ENCODE assay signal across 26 cellular contexts in genomic region chr14:76694106-76694505, GRCh38.
"Had no signal": no experiment of that assay in that cellular context is flagged by ENCODE, and none has a peak within 500 bp of the region (broad histone marks: within the 10 kb centered on the region; RNA-seq: fewer than 3 reads in every experiment).

No MANE protein-coding gene starts in this region.

- H3K4me3 ChIP-seq: colonic mucosa, esophagus squamous epithelium, heart right ventricle, lower lobe of right lung, right lobe of liver, thoracic aorta, tibial nerve, upper lobe of right lung, uterus had no signal

- H3K27ac ChIP-seq: colonic mucosa, esophagus squamous epithelium, heart right ventricle, lower lobe of right lung, parathyroid adenoma, right lobe of liver, thoracic aorta, tibial nerve, upper lobe of right lung, uterus had no signal

- H3K4me1 Mint-ChIP-seq: naive thymus-derived CD8-positive, alpha-beta T cell; stimulated activated naive B cell treated with anti-CD40 and anti-IgM and Interleukin-4, amounts not matched to agents 10 μg/mL and 1 μg/mL and 100 μg/mL, for 72 hours had no signal

- H3K27me3 Mint-ChIP-seq: progenitor cell of endocrine pancreas had no signal

- H3K9me3 ChIP-seq: colonic mucosa, esophagus squamous epithelium, lower lobe of right lung, right lobe of liver, thoracic aorta, upper lobe of right lung, uterus had no signal

- H3K4me3 Mint-ChIP-seq: dendritic cell treated with granulocyte-macrophage colony-stimulating factor and Interleukin-4, amounts not matched to agents 40 ng/mL and 50 ng/mL, for 4 days; naive thymus-derived CD8-positive, alpha-beta T cell; stimulated activated naive B cell treated with anti-CD40 and anti-IgM and Interleukin-4, amounts not matched to agents 10 μg/mL and 1 μg/mL and 100 μg/mL, for 72 hours; stimulated activated naive CD8-positive, alpha-beta T cell treated with anti-CD3 and anti-CD28 coated beads, Interleukin-15, Interleukin-2, amounts not matched to agents 100 ng/mL and 50 ng/mL, for 24 hours had no signal

- H3K36me3 Mint-ChIP-seq: naive thymus-derived CD8-positive, alpha-beta T cell; stimulated activated naive B cell treated with anti-CD40 and anti-IgM and Interleukin-4, amounts not matched to agents 10 μg/mL and 1 μg/mL and 100 μg/mL, for 72 hours had no signal

- H3K36me3 ChIP-seq: colonic mucosa, esophagus squamous epithelium, heart right ventricle, lower lobe of right lung, right lobe of liver, thoracic aorta, tibial nerve, upper lobe of right lung, uterus had no signal

- H3K27me3 ChIP-seq: colonic mucosa, esophagus squamous epithelium, heart right ventricle, right lobe of liver, tibial nerve, upper lobe of right lung, uterus had no signal

- H3K9me3 Mint-ChIP-seq: stimulated activated naive B cell treated with anti-CD40 and anti-IgM and Interleukin-4, amounts not matched to agents 10 μg/mL and 1 μg/mL and 100 μg/mL, for 72 hours; stimulated activated naive CD8-positive, alpha-beta T cell treated with anti-CD3 and anti-CD28 coated beads, Interleukin-15, Interleukin-2, amounts not matched to agents 100 ng/mL and 50 ng/mL, for 24 hours had no signal

- H3K27ac Mint-ChIP-seq: dendritic cell treated with granulocyte-macrophage colony-stimulating factor and Interleukin-4, amounts not matched to agents 40 ng/mL and 50 ng/mL, for 4 days; naive thymus-derived CD8-positive, alpha-beta T cell; progenitor cell of endocrine pancreas; stimulated activated naive B cell treated with anti-CD40 and anti-IgM and Interleukin-4, amounts not matched to agents 10 μg/mL and 1 μg/mL and 100 μg/mL, for 72 hours; stimulated activated naive CD8-positive, alpha-beta T cell treated with anti-CD3 and anti-CD28 coated beads, Interleukin-15, Interleukin-2, amounts not matched to agents 100 ng/mL and 50 ng/mL, for 24 hours had no signal

- DNase-seq: colonic mucosa; effector CD8-positive, alpha-beta T cell; esophagus squamous epithelium; foreskin melanocyte; glutamatergic neuron; heart right ventricle; hippocampal formation; kidney glomerular epithelial cell; left colon; left ventricle myocardium superior; lower lobe of right lung; naive thymus-derived CD8-positive, alpha-beta T cell; occipital lobe; right lobe of liver; small intestine; stimulated activated CD4-positive, alpha-beta T cell treated with anti-CD3 and anti-CD28 coated beads, Interleukin-15, amount 100 ng/mL, for 24 hours; stimulated activated CD4-positive, alpha-beta T cell treated with anti-CD3 and anti-CD28 coated beads, Interleukin-2, amount 100 ng/mL, for 48 hours; stimulated activated naive B cell treated with anti-CD40 and anti-IgM and Interleukin-4, amounts not matched to agents 10 μg/mL and 1 μg/mL and 100 μg/mL, for 72 hours; upper lobe of right lung; uterus had no signal

- ATAC-seq: heart right ventricle; left colon; left ventricle myocardium superior; lower lobe of right lung; naive thymus-derived CD8-positive, alpha-beta T cell; right lobe of liver; stimulated activated naive B cell treated with anti-CD40 and anti-IgM and Interleukin-4, amounts not matched to agents 10 μg/mL and 1 μg/mL and 100 μg/mL, for 72 hours; upper lobe of right lung had no signal

- H3K9ac ChIP-seq: parathyroid adenoma had no signal

- H3K4me1 ChIP-seq: colonic mucosa, esophagus squamous epithelium, heart right ventricle, lower lobe of right lung, parathyroid adenoma, right lobe of liver, tibial nerve, upper lobe of right lung, uterus had no signal
